16 cellular contexts compared by ENCODE assay signal in the genomic region with DNA sequence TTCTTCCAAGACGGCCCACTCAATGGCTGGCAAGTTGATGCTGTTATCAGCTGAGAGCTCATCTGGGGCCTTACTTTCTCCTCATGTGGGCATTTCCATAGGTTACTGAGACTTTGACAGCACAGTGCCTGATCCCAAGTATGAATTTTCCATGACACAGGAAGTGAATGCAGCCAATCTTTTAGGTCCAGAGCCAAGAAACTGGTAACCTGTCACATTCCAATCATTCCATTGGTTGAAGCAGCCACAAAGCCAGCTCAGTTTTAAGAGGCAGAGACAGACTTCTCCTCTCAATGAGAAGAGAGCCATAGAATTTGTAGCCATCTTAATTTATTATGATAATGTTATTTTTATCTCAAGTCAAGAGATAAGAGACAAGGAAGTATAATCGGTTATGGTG.
DNase-seq lines count a peak whose midpoint lies in the region; ATAC-seq and TF ChIP-seq lines count a peak whose summit lies in the region.
"Had no signal": no experiment of that assay in that cellular context is flagged by ENCODE, and none has a peak within 500 bp of the region (broad histone marks: within the 10 kb centered on the region; RNA-seq: fewer than 3 reads in every experiment).

No MANE protein-coding gene starts in this region.

- H3K9me3 ChIP-seq in cardiac muscle cell (ENCODE audit: low read depth) (no peaks in the 10 kb centered on the region), right cardiac atrium (ENCODE audit: control insufficient read depth, low read length) (no peaks in the 10 kb centered on the region), upper lobe of left lung (no peaks in the 10 kb centered on the region), breast epithelium (no peaks in the 10 kb centered on the region)

- TF ChIP-seq CTCF in cardiac muscle cell (IDR thresholded peaks at IDR 0.05; ENCODE audit: low read depth, low read length): no peak
- TF ChIP-seq CTCF in choroid plexus epithelial cell (conservative IDR thresholded peaks at IDR 0.05; ENCODE audit: low read depth, low read length): no peak
- no peak for TF ChIP-seq CTCF in upper lobe of left lung (IDR thresholded peaks at IDR 0.05)
- no peak for TF ChIP-seq CTCF in CD14-positive monocyte (IDR thresholded peaks at IDR 0.05)
- TF ChIP-seq CTCF in breast epithelium (IDR thresholded peaks at IDR 0.05): no peak

- no peak for TF ChIP-seq EP300 in upper lobe of left lung (IDR thresholded peaks at IDR 0.05)

- no peaks in the 10 kb centered on the region for H3K36me3 Mint-ChIP-seq in CD14-positive monocyte
- H3K36me3 Mint-ChIP-seq: CD4-positive, CD25-positive, alpha-beta regulatory T cell had no signal

- ATAC-seq in right cardiac atrium: no peak
- ATAC-seq in upper lobe of left lung (ENCODE audit: low FRiP score in 2 of 2): no peak
- ATAC-seq: Panc1 had no signal

- H3K36me3 ChIP-seq in cardiac muscle cell: no peaks in the 10 kb centered on the region
- H3K36me3 ChIP-seq in upper lobe of left lung: no peaks in the 10 kb centered on the region
- no peaks in the 10 kb centered on the region for H3K36me3 ChIP-seq in breast epithelium

- H3K4me1 ChIP-seq in cardiac muscle cell (ENCODE audit: low read depth) (no peaks in the 10 kb centered on the region), right cardiac atrium (ENCODE audit: control insufficient read depth, insufficient read depth, low read length) (no peaks in the 10 kb centered on the region), upper lobe of left lung (no peaks in the 10 kb centered on the region), breast epithelium (no peaks in the 10 kb centered on the region)

- H3K27ac ChIP-seq in cardiac muscle cell (no peak overlapping the region), right cardiac atrium (ENCODE audit: low read length) (no peak overlapping the region), upper lobe of left lung (no peak overlapping the region), breast epithelium (no peak overlapping the region)

- H3K27me3 Mint-ChIP-seq in CD14-positive monocyte (ENCODE audit: low read depth in 3 of 3): no peaks in the 10 kb centered on the region
- H3K27me3 Mint-ChIP-seq: CD4-positive, CD25-positive, alpha-beta regulatory T cell had no signal

- peaks cover 0 to 5% (median 2%) of the 10 kb centered on the region in 7 donors for H3K9me3 Mint-ChIP-seq in CD14-positive monocyte
- H3K9me3 Mint-ChIP-seq: H9 had no signal

- H3K4me1 Mint-ChIP-seq in CD14-positive monocyte: no peaks in the 10 kb centered on the region
- H3K4me1 Mint-ChIP-seq: CD4-positive, CD25-positive, alpha-beta regulatory T cell had no signal

- intact Hi-C loops in right cardiac atrium (cut with DNase I) (no loop called here), CD14-positive monocyte (cut with micrococcal nuclease) (no loop called here), breast epithelium (cut with DNase I; ENCODE audit: low total_unique reads) (no loop called here)

- H3K4me3 ChIP-seq in cardiac muscle cell (no peak overlapping the region), right cardiac atrium (ENCODE audit: low read length) (no peak overlapping the region), choroid plexus epithelial cell (ENCODE audit: low read depth, low read length) (no peak overlapping the region), upper lobe of left lung (no peak overlapping the region), breast epithelium (no peak overlapping the region)

- TF ChIP-seq POLR2A in upper lobe of left lung (IDR thresholded peaks at IDR 0.05) (no peak), breast epithelium (IDR thresholded peaks at IDR 0.05) (no peak)

- H3K27me3 ChIP-seq in cardiac muscle cell (no peaks in the 10 kb centered on the region), right cardiac atrium (ENCODE audit: control insufficient read depth, insufficient read depth) (no peaks in the 10 kb centered on the region), upper lobe of left lung (no peaks in the 10 kb centered on the region), breast epithelium (no peaks in the 10 kb centered on the region)

- 44% methylated on average over 2 of the region's 2 CpGs for WGBS in right cardiac atrium
- WGBS in upper lobe of left lung, 2 donors: 59 to 60% methylated on average over 2 of the region's 2 CpGs

- no peak overlapping the region for H3K27ac Mint-ChIP-seq in CD14-positive monocyte
- H3K27ac Mint-ChIP-seq: CD4-positive, CD25-positive, alpha-beta regulatory T cell; H9 had no signal

- no peak overlapping the region for H3K4me3 Mint-ChIP-seq in CD14-positive monocyte
- H3K4me3 Mint-ChIP-seq: CD4-positive, CD25-positive, alpha-beta regulatory T cell; H9 had no signal

- DNase-seq in cardiac muscle cell (ENCODE audit: low read depth in 1 of 2, low spot score in 1 of 2): peak; percentile 0 to 2
- no peak for DNase-seq in right cardiac atrium
- DNase-seq in choroid plexus epithelial cell (ENCODE audit: low read depth): peak; percentile 54
- DNase-seq in islet precursor cell: peak; percentile 57
- DNase-seq in 8988T: no peak
- no peak for DNase-seq in upper lobe of left lung
- DNase-seq in CD14-positive monocyte (ENCODE audit: low spot score): no peak
- no peak for DNase-seq in breast epithelium (ENCODE audit: low spot score in 2 of 2)
- DNase-seq: CD4-positive, CD25-positive, alpha-beta regulatory T cell; H9; IMR-90; NCI-H187 treated with DMSO at 0.1 percent for 48 hours; NCI-H510A; NCI-H82; Right ventricle myocardium superior had no signal

Comparison
In these comparisons a context has a peak if more than half of its experiments do, and no peak if none do; other contexts are left out.
1. DNase-seq: peak in cardiac muscle cell (2 of 2), choroid plexus epithelial cell (single experiment) and islet precursor cell (single experiment); none in right cardiac atrium (0 of 3), 8988T (single experiment), upper lobe of left lung (0 of 2), CD14-positive monocyte (single experiment) and breast epithelium (0 of 2).